Comparison of ENCODE assay signal across 9 cellular contexts in genomic region chr2:28406276-28407096, GRCh38. TPM values are rescaled to one million over a fixed set of nuclear protein-coding genes. Genes with fewer than 3 reads are reported as not detected.
DNase-seq lines count a peak whose midpoint lies in the region; ATAC-seq and TF ChIP-seq lines count a peak whose summit lies in the region.
"Had no signal": no experiment of that assay in that cellular context is flagged by ENCODE, and none has a peak within 500 bp of the region (broad histone marks: within the 10 kb centered on the region; RNA-seq: fewer than 3 reads in every experiment).

No MANE protein-coding gene starts in this region.

- peaks cover 70% of the 10 kb centered on the region for H3K4me1 Mint-ChIP-seq in T-helper 1 cell treated with Interleukin-12 subunit alpha and Interleukin-12 subunit beta and Interleukin-4 antibody, amounts not matched to agents 30 μg/mL and 1 μg/mL, for 36 hours (ENCODE audit: low read depth)
- peaks cover 49 to 89% (median 81%) of the 10 kb centered on the region in 4 donors for H3K4me1 Mint-ChIP-seq in naive thymus-derived CD8-positive, alpha-beta T cell

- intact Hi-C loops in breast epithelium (cut with DNase I; ENCODE audit: low total_unique reads), result no loop called here

- peaks cover 0 to 17% of the 10 kb centered on the region in 2 donors for H3K4me1 ChIP-seq in breast epithelium

- no peaks in the 10 kb centered on the region for H3K9me3 Mint-ChIP-seq in T-helper 1 cell treated with Interleukin-12 subunit alpha and Interleukin-12 subunit beta and Interleukin-4 antibody, amounts not matched to agents 30 μg/mL and 1 μg/mL, for 36 hours
- H3K9me3 Mint-ChIP-seq in naive thymus-derived CD8-positive, alpha-beta T cell, result no peaks in the 10 kb centered on the region
- H3K9me3 Mint-ChIP-seq: nephron had no signal

- no peaks in the 10 kb centered on the region for H3K9me3 ChIP-seq in breast epithelium

- H3K27ac Mint-ChIP-seq in T-helper 1 cell treated with Interleukin-12 subunit alpha and Interleukin-12 subunit beta and Interleukin-4 antibody, amounts not matched to agents 30 μg/mL and 1 μg/mL, for 36 hours, result peak overlapping the region; percentile 57
- peak overlapping the region; percentile 77 to 100 (median 90) for H3K27ac Mint-ChIP-seq in naive thymus-derived CD8-positive, alpha-beta T cell
- H3K27ac Mint-ChIP-seq: nephron had no signal

- H3K4me3 Mint-ChIP-seq in T-helper 1 cell treated with Interleukin-12 subunit alpha and Interleukin-12 subunit beta and Interleukin-4 antibody, amounts not matched to agents 30 μg/mL and 1 μg/mL, for 36 hours, result peak overlapping the region; percentile 28
- H3K4me3 Mint-ChIP-seq in naive thymus-derived CD8-positive, alpha-beta T cell, result peak overlapping the region in 6 of 10 donors; percentile 22 to 80 (median 40)
- H3K4me3 Mint-ChIP-seq: nephron had no signal

- H3K27me3 ChIP-seq in breast epithelium, result no peaks in the 10 kb centered on the region

- H3K27ac ChIP-seq in breast epithelium, result peak overlapping the region; percentile 65 to 72

- H3K27me3 Mint-ChIP-seq in T-helper 1 cell treated with Interleukin-12 subunit alpha and Interleukin-12 subunit beta and Interleukin-4 antibody, amounts not matched to agents 30 μg/mL and 1 μg/mL, for 36 hours (ENCODE audit: low read depth), result no peaks in the 10 kb centered on the region
- no peaks in the 10 kb centered on the region for H3K27me3 Mint-ChIP-seq in naive thymus-derived CD8-positive, alpha-beta T cell

- peak; percentile 21 to 51 for ATAC-seq in naive thymus-derived CD8-positive, alpha-beta T cell
- no peak for ATAC-seq in HG02588 (IDR thresholded peaks at IDR 0.05; ENCODE audit: unreplicated experiment)
- ATAC-seq in GM18873 (IDR thresholded peaks at IDR 0.05; ENCODE audit: low FRiP score, unreplicated experiment), result no peak

- POLR2A ChIA-PET in naive thymus-derived CD8-positive, alpha-beta T cell (lab: Charles Lee), result interaction anchor here (0.8 to 5.4 kb wide), 2 partner anchors 14 to 17 kb away, joined by 4 to 37 read pairs; partner anchors contain the start of gene FOSL2

- TF ChIP-seq POLR2A in breast epithelium (IDR thresholded peaks at IDR 0.05), result no peak

- peaks cover 51% of the 10 kb centered on the region for H3K36me3 Mint-ChIP-seq in T-helper 1 cell treated with Interleukin-12 subunit alpha and Interleukin-12 subunit beta and Interleukin-4 antibody, amounts not matched to agents 30 μg/mL and 1 μg/mL, for 36 hours (ENCODE audit: low read depth)
- no peaks in the 10 kb centered on the region for H3K36me3 Mint-ChIP-seq in naive thymus-derived CD8-positive, alpha-beta T cell

- H3K4me3 ChIP-seq in AG10803 (ENCODE audit: low read length) (no peak overlapping the region), breast epithelium (no peak overlapping the region)

- DNase-seq in AG10803 (ENCODE audit: low read depth) (peak; percentile 42), breast epithelium (ENCODE audit: low spot score in 2 of 2) (peak in 1 of 2 donors; percentile 45), NCI-H748 treated with DMSO at 0.1 percent for 48 hours (lab: John Stamatoyannopoulos, UW) (no peak), HuH-7.5 (ENCODE audit: low spot score) (no peak)
- peak in 9 of 10 donors; percentile 31 to 68 (median 51) for DNase-seq in naive thymus-derived CD8-positive, alpha-beta T cell

- TF ChIP-seq CTCF in AG10803 (conservative IDR thresholded peaks at IDR 0.05; ENCODE audit: low read length) (no peak), breast epithelium (IDR thresholded peaks at IDR 0.05) (no peak)

- H3K36me3 ChIP-seq in breast epithelium, result peaks cover 25% of the 10 kb centered on the region

RNA-seq across cellular contexts. Expression of gene FOSL2, which starts 13.8 kb away (rescaled TPM):
- total RNA-seq in breast epithelium, result 100 to 1,000 TPM; 106 to 116 (median 116) TPM
- 1 to 10 TPM; 1.2 to 1.6 TPM for total RNA-seq in naive thymus-derived CD8-positive, alpha-beta T cell
- 1 to 10 TPM in 1 of 3 donors, under 1 TPM in 2; 0.46 to 6.5 (median 0.85) TPM for polyA plus RNA-seq in naive thymus-derived CD8-positive, alpha-beta T cell

Comparison
In these comparisons a context has a peak if more than half of its experiments do, and no peak if none do; other contexts are left out.
1. DNase-seq: peak in AG10803 (single experiment) and naive thymus-derived CD8-positive, alpha-beta T cell (9 of 10); none in NCI-H748 treated with DMSO at 0.1 percent for 48 hours (single experiment) and HuH-7.5 (single experiment).
2. ATAC-seq: peak in naive thymus-derived CD8-positive, alpha-beta T cell (2 of 2); none in HG02588 (single experiment) and GM18873 (single experiment).
3. RNA of gene FOSL2, which starts 13.8 kb away (total RNA-seq): 106 to 116 TPM in breast epithelium; 1.2 to 1.6 TPM in naive thymus-derived CD8-positive, alpha-beta T cell; every median in the first group is over 10 times any median in the second.